Comparison of ENCODE assay signal across 10 cellular contexts in the genomic region with DNA sequence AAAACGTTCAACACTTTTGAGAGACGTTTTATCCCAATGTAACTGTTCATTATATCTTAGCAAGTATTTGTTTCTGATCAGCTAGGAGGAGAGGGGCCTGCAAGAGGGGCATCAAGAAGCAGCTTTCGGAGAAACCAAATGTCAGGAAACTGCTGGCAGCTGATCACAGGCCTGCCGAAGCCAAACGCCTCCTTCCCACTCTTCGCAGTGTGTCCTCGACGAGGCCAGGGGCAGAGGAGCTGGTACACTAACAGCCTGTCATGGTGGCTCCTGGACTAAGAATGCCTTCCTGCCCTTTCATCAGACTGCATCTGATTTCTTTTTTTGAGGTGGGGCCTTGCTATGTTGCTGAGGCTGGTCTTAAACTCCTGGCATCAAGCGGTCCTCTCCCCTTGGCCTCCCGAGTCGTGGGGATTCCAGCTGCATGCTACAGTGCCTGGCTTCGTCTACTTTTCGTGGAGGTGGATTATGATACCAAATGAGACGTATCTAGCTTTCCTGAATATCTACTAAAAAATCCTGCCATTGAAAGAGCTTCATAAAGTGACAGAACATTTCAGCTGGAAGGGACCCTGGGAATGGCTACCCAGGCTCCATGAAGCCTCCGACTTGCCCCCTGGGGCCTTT.
DNase-seq lines count a peak whose midpoint lies in the region; ATAC-seq and TF ChIP-seq lines count a peak whose summit lies in the region.
"Had no signal": no experiment of that assay in that cellular context is flagged by ENCODE, and none has a peak within 500 bp of the region (broad histone marks: within the 10 kb centered on the region; RNA-seq: fewer than 3 reads in every experiment).

No MANE protein-coding gene starts in this region.

- H3K9ac ChIP-seq in fibroblast of lung (ENCODE audit: insufficient read depth, low read length) = no peak overlapping the region

- H3K4me1 ChIP-seq in left ventricle myocardium inferior (peaks cover 59% of the 10 kb centered on the region), fibroblast of lung (ENCODE audit: control insufficient read depth, extremely low read depth, insufficient read depth, low read length) (peaks cover 29% of the 10 kb centered on the region), osteoblast (ENCODE audit: insufficient read depth, low read length) (peaks cover 43% of the 10 kb centered on the region)
- H3K4me1 ChIP-seq: colonic mucosa had no signal

- H3K79me2 ChIP-seq in fibroblast of lung (ENCODE audit: control insufficient read depth, insufficient read depth, low read length) (no peaks in the 10 kb centered on the region), osteoblast (ENCODE audit: insufficient read depth, low read length) (peaks cover 76% of the 10 kb centered on the region)

- H3K4me2 ChIP-seq in fibroblast of lung (ENCODE audit: extremely low read depth, insufficient read depth, low read length) (no peak overlapping the region), osteoblast (ENCODE audit: insufficient read depth, low read length) (no peak overlapping the region)

- peaks cover 9% of the 10 kb centered on the region for H3K36me3 ChIP-seq in left ventricle myocardium inferior
- H3K36me3 ChIP-seq in fibroblast of lung (ENCODE audit: control insufficient read depth, insufficient read depth, low read length) = peaks cover 13% of the 10 kb centered on the region
- H3K36me3 ChIP-seq in osteoblast (ENCODE audit: insufficient read depth, low read length) = peaks cover 88% of the 10 kb centered on the region

- H3K27ac ChIP-seq in left ventricle myocardium inferior (replicated peaks) (peak overlapping the region; percentile 87), fibroblast of lung (ENCODE audit: insufficient read depth, low read length) (peak overlapping the region; percentile 68), osteoblast (ENCODE audit: low read depth, low read length) (peak overlapping the region; percentile 80)

- TF ChIP-seq CTCF in left ventricle myocardium inferior (IDR thresholded peaks at IDR 0.05; ENCODE audit: borderline replicate concordance) (no peak), fibroblast of lung (conservative IDR thresholded peaks at IDR 0.05 in 1 of 2, IDR thresholded peaks at IDR 0.05 in 1 of 2; ENCODE audit: low read depth in 1 of 2, low read length in 2 of 2) (no peak), osteoblast (IDR thresholded peaks at IDR 0.05; ENCODE audit: extremely low read depth, low read depth, low read length) (no peak)

- intact Hi-C loops in left ventricle myocardium inferior (cut with micrococcal nuclease) (loop anchor here (5.0 kb wide), 1 partner anchor 43 kb away; no protein-coding TSS in a partner anchor), cardiac septum (cut with DNase I) (loop anchor here (1.0 to 10.0 kb wide), 3 partner anchors 132 to 380 kb away; a partner anchor contains a TSS)

- H4K20me1 ChIP-seq in fibroblast of lung (ENCODE audit: control insufficient read depth, extremely low read depth, insufficient read depth, low read length) (no peaks in the 10 kb centered on the region), osteoblast (ENCODE audit: insufficient read depth, low read length) (peaks cover 14% of the 10 kb centered on the region)

- DNase-seq in left ventricle myocardium inferior (no peak), cardiac septum (ENCODE audit: low spot score) (no peak), fibroblast of lung (ENCODE audit: low read depth in 2 of 2) (no peak), osteoblast (ENCODE audit: insufficient read length, low spot score, missing footprints) (no peak)
- DNase-seq: NCI-H526 treated with DMSO at 0.1 percent for 48 hours had no signal

- no peak for ATAC-seq in HG03135 (IDR thresholded peaks at IDR 0.05; ENCODE audit: unreplicated experiment)
- no peak for ATAC-seq in HG02763 (IDR thresholded peaks at IDR 0.05; ENCODE audit: unreplicated experiment)
- no peak for ATAC-seq in HG02759 (IDR thresholded peaks at IDR 0.05; ENCODE audit: unreplicated experiment)
- no peak for ATAC-seq in GM21360 (IDR thresholded peaks at IDR 0.05; ENCODE audit: unreplicated experiment)

- no peaks in the 10 kb centered on the region for H3K27me3 ChIP-seq in left ventricle myocardium inferior (ENCODE audit: low read depth)
- no peaks in the 10 kb centered on the region for H3K27me3 ChIP-seq in fibroblast of lung (ENCODE audit: control insufficient read depth, insufficient read depth, low read length)
- no peaks in the 10 kb centered on the region for H3K27me3 ChIP-seq in osteoblast (ENCODE audit: insufficient read depth, low read length)
- H3K27me3 ChIP-seq: colonic mucosa had no signal

- H2AFZ ChIP-seq in fibroblast of lung (ENCODE audit: low read length) (no peak overlapping the region), osteoblast (ENCODE audit: low read length) (no peak overlapping the region)

- H3K4me3 ChIP-seq in left ventricle myocardium inferior (no peak overlapping the region), fibroblast of lung (replicated peaks in 1 of 4; ENCODE audit: control extremely low read depth in 1 of 4, insufficient read depth in 1 of 4, low read depth in 3 of 4, low read length in 4 of 4) (no peak overlapping the region), osteoblast (ENCODE audit: insufficient read depth, low read length) (no peak overlapping the region)
- H3K4me3 ChIP-seq: colonic mucosa had no signal

- no peaks in the 10 kb centered on the region for H3K9me3 ChIP-seq in left ventricle myocardium inferior (replicated peaks)
- no peaks in the 10 kb centered on the region for H3K9me3 ChIP-seq in fibroblast of lung (ENCODE audit: control insufficient read depth, insufficient read depth, low read depth, low read length)
- peaks cover 14% of the 10 kb centered on the region for H3K9me3 ChIP-seq in osteoblast (ENCODE audit: low read depth, low read length)
- H3K9me3 ChIP-seq: colonic mucosa had no signal
